Comparison of ENCODE assay signal across 8 cellular contexts in the genomic region with DNA sequence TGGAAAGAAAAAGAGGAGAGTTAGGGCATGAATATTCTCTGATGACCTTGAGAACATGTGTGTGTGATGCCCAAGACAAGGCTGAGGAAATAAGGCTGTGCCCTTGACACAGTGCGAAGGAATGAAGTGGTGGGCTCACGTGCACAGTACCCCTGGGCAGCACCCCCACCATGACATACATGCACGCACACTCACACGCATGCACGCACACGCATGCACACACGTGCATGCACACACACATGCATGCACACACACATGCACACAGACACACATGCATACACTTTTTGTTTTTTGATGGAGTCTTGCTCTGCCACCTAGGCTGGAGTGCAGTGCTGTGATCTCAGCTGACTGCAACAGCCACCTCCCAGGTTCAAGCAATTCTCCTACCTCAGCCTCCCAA.
"Had no signal": no experiment of that assay in that cellular context is flagged by ENCODE, and none has a peak within 500 bp of the region (broad histone marks: within the 10 kb centered on the region; RNA-seq: fewer than 3 reads in every experiment).

No MANE protein-coding gene starts in this region.

- H3K4me3 ChIP-seq: GM12878 had no signal

- DNase-seq: GDM1, GF-D8 had no signal

- FAIRE-seq: G401.6, GM12878, GM12891, GM12892, GM18507, GM19239 had no signal
